25 cellular contexts compared by ENCODE assay signal in genomic region chr6:42237857-42238256, GRCh38. TPM values are rescaled to one million over a fixed set of nuclear protein-coding genes. Genes with fewer than 3 reads are reported as not detected.
"Had no signal": no experiment of that assay in that cellular context is flagged by ENCODE, and none has a peak within 500 bp of the region (broad histone marks: within the 10 kb centered on the region; RNA-seq: fewer than 3 reads in every experiment).

No MANE protein-coding gene starts in this region.

- DNase-seq: activated CD4-positive, alpha-beta T cell treated with anti-CD3 and anti-CD28 coated beads for 48 hours; activated CD8-positive, alpha-beta T cell treated with anti-CD3 and anti-CD28 coated beads for 36 hours; activated gamma-delta T cell treated with Interleukin-2 at 50 U/mL for 16 hours; body of pancreas; cerebellar nuclear complex; colonic mucosa; effector CD8-positive, alpha-beta T cell; gastrocnemius medialis; glutamatergic neuron; left lung; lower lobe of right lung; mesenchymal stem cell; natural killer cell; occipital lobe; stimulated activated naive CD4-positive, alpha-beta T cell treated with Interleukin-2 at 50 U/mL for 16 hours; T-helper 9 cell; upper lobe of left lung had no signal

- H3K4me3 ChIP-seq: body of pancreas, colonic mucosa, gastrocnemius medialis, left lung, lower lobe of right lung, neural progenitor cell, right atrium auricular region, thoracic aorta, upper lobe of left lung, vagina had no signal

- ATAC-seq: activated CD4-positive, CD25-positive, alpha-beta regulatory T cell treated with anti-CD3 and anti-CD28 coated beads, Interleukin-2, amount 50 U/mL, for 24 hours; activated CD8-positive, alpha-beta T cell treated with anti-CD3 and anti-CD28 coated beads for 36 hours; body of pancreas; gastrocnemius medialis; left lung; lower lobe of right lung; natural killer cell had no signal

- H3K4me1 ChIP-seq: body of pancreas, colonic mucosa, gastrocnemius medialis, left lung, lower lobe of right lung, upper lobe of left lung had no signal

- H3K9ac ChIP-seq: neural progenitor cell had no signal

- H2AFZ ChIP-seq: neural progenitor cell had no signal

- H3K4me3 Mint-ChIP-seq: activated CD8-positive, alpha-beta T cell treated with anti-CD3 and anti-CD28 coated beads for 36 hours; activated naive CD4-positive, alpha-beta T cell treated with anti-CD3 and anti-CD28 coated beads, Interleukin-2, amount 50 U/mL, for 24 hours; natural killer cell; neural progenitor cell; T-helper 1 cell treated with Interleukin-12 subunit alpha and Interleukin-12 subunit beta and Interleukin-4 antibody, amounts not matched to agents 30 μg/mL and 1 μg/mL, for 36 hours had no signal

- H3K27me3 ChIP-seq: body of pancreas, colonic mucosa, gastrocnemius medialis, left lung, neural progenitor cell, right atrium auricular region, upper lobe of left lung, vagina had no signal

- H3K9me3 Mint-ChIP-seq: activated CD8-positive, alpha-beta T cell treated with anti-CD3 and anti-CD28 coated beads for 36 hours; activated naive CD4-positive, alpha-beta T cell treated with anti-CD3 and anti-CD28 coated beads, Interleukin-2, amount 50 U/mL, for 24 hours; natural killer cell; neural progenitor cell; T-helper 1 cell treated with Interleukin-12 subunit alpha and Interleukin-12 subunit beta and Interleukin-4 antibody, amounts not matched to agents 30 μg/mL and 1 μg/mL, for 36 hours had no signal

- H3K27ac Mint-ChIP-seq: activated CD8-positive, alpha-beta T cell treated with anti-CD3 and anti-CD28 coated beads for 36 hours; activated naive CD4-positive, alpha-beta T cell treated with anti-CD3 and anti-CD28 coated beads, Interleukin-2, amount 50 U/mL, for 24 hours; natural killer cell; neural progenitor cell had no signal

- H3K4me2 ChIP-seq: neural progenitor cell had no signal

- H3K27me3 Mint-ChIP-seq: activated CD8-positive, alpha-beta T cell treated with anti-CD3 and anti-CD28 coated beads for 36 hours; activated naive CD4-positive, alpha-beta T cell treated with anti-CD3 and anti-CD28 coated beads, Interleukin-2, amount 50 U/mL, for 24 hours had no signal

- H3K9me3 ChIP-seq: body of pancreas, colonic mucosa, gastrocnemius medialis, left lung, lower lobe of right lung, right atrium auricular region, thoracic aorta, upper lobe of left lung, vagina had no signal

- H3K27ac ChIP-seq: body of pancreas, colonic mucosa, gastrocnemius medialis, left lung, lower lobe of right lung, neural progenitor cell, right atrium auricular region, thoracic aorta, upper lobe of left lung, vagina, VCaP had no signal

- H3K4me1 Mint-ChIP-seq: activated naive CD4-positive, alpha-beta T cell treated with anti-CD3 and anti-CD28 coated beads, Interleukin-2, amount 50 U/mL, for 24 hours had no signal

- H3K36me3 ChIP-seq: colonic mucosa, gastrocnemius medialis, neural progenitor cell, right atrium auricular region had no signal

RNA-seq across cellular contexts. Expression of gene GUCA1B, which starts 43.1 kb away (rescaled TPM):
- total RNA-seq: body of pancreas, occipital lobe, vagina had no signal
